Comparison of ENCODE assay signal across 20 cellular contexts in the genomic region with DNA sequence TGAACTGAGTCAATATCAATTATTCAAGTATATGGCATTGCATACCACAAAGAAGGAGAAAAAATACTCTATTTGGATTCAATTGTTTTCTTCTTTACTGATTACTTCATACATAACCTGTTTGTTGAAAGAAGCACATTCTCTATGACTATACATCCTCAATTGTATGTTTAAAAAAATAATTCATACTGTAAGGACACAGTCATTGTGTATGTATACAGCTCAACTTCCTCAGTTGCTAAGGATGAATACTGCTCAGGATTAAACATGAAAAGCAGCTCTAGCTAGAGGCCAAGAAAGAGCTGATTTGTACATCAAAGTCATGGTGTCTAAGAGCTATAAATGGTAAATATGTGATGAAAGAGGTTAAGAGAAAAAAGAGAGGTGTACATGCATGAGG. TPM values are rescaled to one million over a fixed set of nuclear protein-coding genes. Genes with fewer than 3 reads are reported as not detected.
A peak's percentile ranks its signal among the peaks of the same experiment; 100 is the strongest.
DNase-seq lines count a peak whose midpoint lies in the region; ATAC-seq and TF ChIP-seq lines count a peak whose summit lies in the region.
"Had no signal": no experiment of that assay in that cellular context is flagged by ENCODE, and none has a peak within 500 bp of the region (broad histone marks: within the 10 kb centered on the region; RNA-seq: fewer than 3 reads in every experiment).

No MANE protein-coding gene starts in this region.

- H3K27me3 Mint-ChIP-seq in naive thymus-derived CD8-positive, alpha-beta T cell: peaks cover 13 to 33% (median 26%) of the 10 kb centered on the region in 5 donors
- H3K27me3 Mint-ChIP-seq in mesothelial cell of epicardium (ENCODE audit: low read depth): peaks cover 39% of the 10 kb centered on the region

- H4K20me1 ChIP-seq in GM23248 (ENCODE audit: insufficient read depth): no peaks in the 10 kb centered on the region
- no peaks in the 10 kb centered on the region for H4K20me1 ChIP-seq in osteoblast (ENCODE audit: insufficient read depth, low read length)

- H3K4me1 ChIP-seq in GM23248 (ENCODE audit: insufficient read depth): peaks cover 3% of the 10 kb centered on the region
- H3K4me1 ChIP-seq in RWPE2 (ENCODE audit: insufficient read depth, poor library complexity, severe bottlenecking): no peaks in the 10 kb centered on the region
- peaks cover 9% of the 10 kb centered on the region for H3K4me1 ChIP-seq in osteoblast (ENCODE audit: insufficient read depth, low read length)
- H3K4me1 ChIP-seq: Caco-2, Peyer's patch had no signal

- no peaks in the 10 kb centered on the region for H3K9me3 Mint-ChIP-seq in naive thymus-derived CD8-positive, alpha-beta T cell
- peaks cover 3% of the 10 kb centered on the region for H3K9me3 Mint-ChIP-seq in mesothelial cell of epicardium

- H3K27ac Mint-ChIP-seq in naive thymus-derived CD8-positive, alpha-beta T cell: no peak overlapping the region
- no peak overlapping the region for H3K27ac Mint-ChIP-seq in mesothelial cell of epicardium
- H3K27ac Mint-ChIP-seq: B cell had no signal

- no peak overlapping the region for H2AFZ ChIP-seq in GM23248
- H2AFZ ChIP-seq in osteoblast (ENCODE audit: low read length): no peak overlapping the region

- no peak overlapping the region for H3K4me3 ChIP-seq in GM23248
- no peak overlapping the region for H3K4me3 ChIP-seq in RWPE2 (ENCODE audit: severe bottlenecking)
- H3K4me3 ChIP-seq in epithelial cell of esophagus (ENCODE audit: low read length): no peak overlapping the region
- no peak overlapping the region for H3K4me3 ChIP-seq in osteoblast (ENCODE audit: insufficient read depth, low read length)
- H3K4me3 ChIP-seq: Peyer's patch had no signal

- peaks cover 3% of the 10 kb centered on the region; the same call in 1 of the 2 replicates for H3K9me2 ChIP-seq in GM23248 (ENCODE audit: insufficient read depth)

- POLR2A ChIA-PET in naive thymus-derived CD8-positive, alpha-beta T cell (lab: Charles Lee): interaction anchor here (0.9 kb wide), 1 partner anchor 15 kb away, joined by 3 read pairs; no protein-coding TSS in a partner anchor

- H3F3A ChIP-seq in GM23248 (ENCODE audit: insufficient read depth): peaks cover 7% of the 10 kb centered on the region; the same call in 1 of the 2 replicates

- no peak overlapping the region for H3K9ac ChIP-seq in GM23248

- H3K4me2 ChIP-seq in GM23248 (ENCODE audit: unreplicated experiment) (no peak overlapping the region), osteoblast (ENCODE audit: insufficient read depth, low read length) (no peak overlapping the region)

- no peak for TF ChIP-seq CTCF in RWPE2 (IDR thresholded peaks at IDR 0.05; ENCODE audit: poor library complexity, severe bottlenecking)
- TF ChIP-seq CTCF in epithelial cell of esophagus (IDR thresholded peaks at IDR 0.05; ENCODE audit: insufficient read depth, low read depth, low read length, missing control alignments): no peak
- no peak for TF ChIP-seq CTCF in osteoblast (IDR thresholded peaks at IDR 0.05; ENCODE audit: extremely low read depth, low read depth, low read length)
- TF ChIP-seq CTCF in mesothelial cell of epicardium (IDR thresholded peaks at IDR 0.05; ENCODE audit: unreplicated experiment): no peak

- no peaks in the 10 kb centered on the region for H3K9me3 ChIP-seq in GM23248 (ENCODE audit: low read depth)
- no peaks in the 10 kb centered on the region for H3K9me3 ChIP-seq in RWPE2 (ENCODE audit: severe bottlenecking)
- no peaks in the 10 kb centered on the region for H3K9me3 ChIP-seq in osteoblast (ENCODE audit: low read depth, low read length)
- H3K9me3 ChIP-seq: Caco-2, Peyer's patch had no signal

- H3K36me3 ChIP-seq in GM23248 (ENCODE audit: low read depth): no peaks in the 10 kb centered on the region
- H3K36me3 ChIP-seq in RWPE2 (ENCODE audit: low read depth): no peaks in the 10 kb centered on the region
- no peaks in the 10 kb centered on the region for H3K36me3 ChIP-seq in osteoblast (ENCODE audit: insufficient read depth, low read length)
- H3K36me3 ChIP-seq: Peyer's patch had no signal

- in situ Hi-C loops in GM23248 (cut with MboI): no loop called here

- H3K79me2 ChIP-seq in GM23248 (ENCODE audit: insufficient read depth) (no peaks in the 10 kb centered on the region), osteoblast (ENCODE audit: insufficient read depth, low read length) (no peaks in the 10 kb centered on the region)

- DNase-seq in GM23248 (peak; percentile 49), RWPE2 (ENCODE audit: low spot score) (no peak), epithelial cell of esophagus (ENCODE audit: low read depth) (peak; percentile 92), osteoblast (ENCODE audit: insufficient read length, low spot score, missing footprints) (peak; percentile 21), NCI-H1417 treated with DMSO at 0.1 percent for 48 hours (lab: John Stamatoyannopoulos, UW) (no peak), mesothelial cell of epicardium (ENCODE audit: low spot score in 2 of 2, unreplicated experiment in 2 of 2) (no peak)
- DNase-seq in naive thymus-derived CD8-positive, alpha-beta T cell: no peak
- DNase-seq: Caco-2, Kasumi-1, MM.1S, NCI-H1092, NCI-H146, NCI-H2029 treated with DMSO at 0.1 percent for 48 hours, NCI-H2171, NCI-H69, Peyer's patch, SW 1271 had no signal

- no peak overlapping the region for H3K4me3 Mint-ChIP-seq in naive thymus-derived CD8-positive, alpha-beta T cell
- H3K4me3 Mint-ChIP-seq in mesothelial cell of epicardium: no peak overlapping the region
- H3K4me3 Mint-ChIP-seq: B cell had no signal

- ATAC-seq in RWPE2 (ENCODE audit: low read depth) (peak; percentile 33; the same call in 2 of the 3 replicates), GM18907 (IDR thresholded peaks at IDR 0.05; ENCODE audit: unreplicated experiment) (no peak)
- no peak for ATAC-seq in naive thymus-derived CD8-positive, alpha-beta T cell
- ATAC-seq: Right ventricle myocardium inferior had no signal

- H3K27ac ChIP-seq in GM23248: no peak overlapping the region
- no peak overlapping the region for H3K27ac ChIP-seq in RWPE2 (ENCODE audit: poor library complexity, severe bottlenecking)
- peak overlapping the region; percentile 35 for H3K27ac ChIP-seq in osteoblast (ENCODE audit: low read depth, low read length)
- H3K27ac ChIP-seq: Peyer's patch had no signal

- H3K27me3 ChIP-seq in GM23248 (replicated peaks; ENCODE audit: insufficient read depth) (no peaks in the 10 kb centered on the region), RWPE2 (ENCODE audit: insufficient read depth, poor library complexity, severe bottlenecking) (no peaks in the 10 kb centered on the region), osteoblast (ENCODE audit: insufficient read depth, low read length) (no peaks in the 10 kb centered on the region)
- H3K27me3 ChIP-seq: Peyer's patch had no signal

- peaks cover under 1 to 9% (median 5%) of the 10 kb centered on the region in 4 donors for H3K4me1 Mint-ChIP-seq in naive thymus-derived CD8-positive, alpha-beta T cell
- no peaks in the 10 kb centered on the region for H3K4me1 Mint-ChIP-seq in mesothelial cell of epicardium

- H3K36me3 Mint-ChIP-seq in naive thymus-derived CD8-positive, alpha-beta T cell: no peaks in the 10 kb centered on the region
- no peaks in the 10 kb centered on the region for H3K36me3 Mint-ChIP-seq in mesothelial cell of epicardium

RNA-seq across cellular contexts. Expression of gene BPGM, which starts 15.8 kb away (rescaled TPM):
- 33.3 and 37.4 TPM in 2 replicates for total RNA-seq in GM23248 (2014; rRNA removed; shearing (Covaris generic))
- polyA plus RNA-seq in GM23248 (2016; fragmentation: Nextera tagmentation; extraction: Ambion mirVana): 41.3 and 41.6 TPM in 2 replicates
- 43.6 and 64.8 TPM in 2 replicates for total RNA-seq in osteoblast
- total RNA-seq in naive thymus-derived CD8-positive, alpha-beta T cell: 10 to 100 TPM; 25.1 to 26.3 TPM
- polyA plus RNA-seq in naive thymus-derived CD8-positive, alpha-beta T cell: 10 to 100 TPM; 17.2 to 30.1 (median 21.3) TPM
- 13.3 to 15.0 TPM (median 14.8 TPM) in 3 replicates for total RNA-seq in mesothelial cell of epicardium

Comparison
In these comparisons a context has a peak if more than half of its experiments do, and no peak if none do; other contexts are left out.
1. DNase-seq: peak in GM23248 (single experiment), epithelial cell of esophagus (single experiment) and osteoblast (single experiment); none in RWPE2 (single experiment), NCI-H1417 treated with DMSO at 0.1 percent for 48 hours (single experiment), naive thymus-derived CD8-positive, alpha-beta T cell (0 of 10) and mesothelial cell of epicardium (0 of 2).